ENCODE assay signal across 1 cellular context in the genomic region with DNA sequence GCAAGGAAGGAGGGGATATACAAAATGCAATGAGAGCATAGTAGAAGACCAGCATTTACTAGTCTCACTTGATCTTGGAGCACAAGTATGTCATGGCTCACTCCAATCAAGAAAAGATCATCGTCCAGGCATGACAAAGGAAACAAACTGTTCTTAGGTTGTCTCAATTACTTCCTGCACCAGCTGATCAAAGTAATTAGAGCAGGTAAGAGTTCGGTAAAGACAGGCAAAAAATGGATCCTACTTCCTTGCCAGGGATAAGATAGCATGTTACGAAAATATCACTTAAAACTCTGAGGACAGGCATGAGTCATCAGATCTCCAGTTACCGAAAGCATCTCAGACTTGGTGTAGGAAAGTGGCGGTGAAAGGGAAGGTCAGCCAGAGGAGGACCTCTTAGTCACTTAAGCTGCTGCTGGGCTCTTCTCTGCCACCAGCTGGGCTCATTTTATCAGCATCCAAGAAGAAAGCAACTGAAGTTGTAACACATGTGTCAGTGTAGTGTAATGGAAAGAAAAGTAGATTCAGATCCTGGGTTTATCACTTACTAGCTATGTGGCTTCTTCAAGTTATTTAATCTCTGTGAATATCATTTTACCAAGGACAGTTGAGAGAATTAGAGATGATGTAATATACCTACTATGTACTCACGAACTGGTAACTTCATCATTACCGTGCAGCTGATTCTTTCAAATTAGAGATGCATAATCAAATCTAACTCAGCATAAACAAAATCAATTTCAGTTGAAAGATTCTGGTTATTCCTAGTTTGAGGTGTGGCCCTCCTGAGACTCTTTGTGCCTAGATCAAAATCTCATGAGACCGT.
TF ChIP-seq lines count a peak whose summit lies in the region.

No MANE protein-coding gene starts in this region.

TF ChIP-seq in HEK293, 187 proteins besides CTCF, POLR2A, EP300 and RAD21 (continued from another document and continues in another):
- TF ChIP-seq ZNF280C (tag by site-specific recombination; IDR thresholded peaks at IDR 0.05) (no peak), PRDM10 (tag by site-specific recombination; IDR thresholded peaks at IDR 0.05) (peak; percentile 42; the same call in 1 of the 2 replicates), HOXC10 (CRISPR knock-in tag; IDR thresholded peaks at IDR 0.05) (no peak), TCF7L2 (IDR thresholded peaks at IDR 0.05; ENCODE audit: borderline replicate concordance, low read depth, low read length) (0 out of 2 replicates have a peak, but pooled peaks have one; percentile 30), KLF7 (tag by site-specific recombination; IDR thresholded peaks at IDR 0.05; ENCODE audit: borderline replicate concordance) (no peak), ZNF174 (tag by site-specific recombination; IDR thresholded peaks at IDR 0.05) (no peak), ZNF521 (tag by site-specific recombination; IDR thresholded peaks at IDR 0.05) (no peak), ZNF138 (tag by site-specific recombination; IDR thresholded peaks at IDR 0.05; ENCODE audit: borderline replicate concordance) (no peak), ZNF610 (tag by site-specific recombination; IDR thresholded peaks at IDR 0.05; ENCODE audit: borderline replicate concordance) (no peak), ZFP69B (tag by site-specific recombination; IDR thresholded peaks at IDR 0.05) (0 out of 2 replicates have a peak, but pooled peaks have one; percentile 13), ZNF837 (tag by site-specific recombination; IDR thresholded peaks at IDR 0.05) (no peak), ZNF600 (tag by site-specific recombination; IDR thresholded peaks at IDR 0.05) (peak; percentile 86), HOXA7 (CRISPR knock-in tag; IDR thresholded peaks at IDR 0.05; ENCODE audit: borderline replicate concordance) (no peak), KLF16 (tag by site-specific recombination; IDR thresholded peaks at IDR 0.05) (no peak), ZNF768 (tag by site-specific recombination; IDR thresholded peaks at IDR 0.05) (no peak), ZNF555 (tag by site-specific recombination; conservative IDR thresholded peaks at IDR 0.05) (no peak), ZNF701 (tag by site-specific recombination; IDR thresholded peaks at IDR 0.05) (no peak), ZNF544 (tag by site-specific recombination; IDR thresholded peaks at IDR 0.05) (no peak), ZBTB20 (tag by site-specific recombination; IDR thresholded peaks at IDR 0.05) (no peak), ZNF560 (tag by site-specific recombination; IDR thresholded peaks at IDR 0.05; ENCODE audit: borderline replicate concordance) (no peak), ZNF23 (tag by site-specific recombination; IDR thresholded peaks at IDR 0.05; ENCODE audit: borderline replicate concordance) (no peak), TRIM28 (IDR thresholded peaks at IDR 0.05; ENCODE audit: borderline replicate concordance, low read length) (peak; percentile 87), ZNF311 (tag by site-specific recombination; IDR thresholded peaks at IDR 0.05; ENCODE audit: borderline replicate concordance) (no peak), ZNF626 (tag by site-specific recombination; IDR thresholded peaks at IDR 0.05) (no peak), ZNF624 (tag by site-specific recombination; IDR thresholded peaks at IDR 0.05) (no peak), ZNF354C (tag by site-specific recombination; IDR thresholded peaks at IDR 0.05; ENCODE audit: borderline replicate concordance, low read depth) (no peak), ZNF37A (tag by site-specific recombination; IDR thresholded peaks at IDR 0.05) (no peak), SP7 (tag by site-specific recombination; IDR thresholded peaks at IDR 0.05) (peak; percentile 90), ZNF404 (tag by site-specific recombination; IDR thresholded peaks at IDR 0.05) (no peak), SP2 (tag by site-specific recombination; IDR thresholded peaks at IDR 0.05) (no peak), ZFP3 (tag by site-specific recombination; IDR thresholded peaks at IDR 0.05; ENCODE audit: low read depth) (0 out of 2 replicates have a peak, but pooled peaks have one; percentile 14), ZBTB10 (tag by site-specific recombination; IDR thresholded peaks at IDR 0.05) (no peak), ZNF561 (tag by site-specific recombination; IDR thresholded peaks at IDR 0.05; ENCODE audit: borderline replicate concordance) (no peak)
- TF ChIP-seq, protein P1, sequence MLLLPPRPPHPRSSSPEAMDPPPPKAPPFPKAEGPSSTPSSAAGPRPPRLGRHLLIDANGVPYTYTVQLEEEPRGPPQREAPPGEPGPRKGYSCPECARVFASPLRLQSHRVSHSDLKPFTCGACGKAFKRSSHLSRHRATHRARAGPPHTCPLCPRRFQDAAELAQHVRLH (tag by site-specific recombination; IDR thresholded peaks at IDR 0.05), result 0 out of 2 replicates have a peak, but pooled peaks have one; percentile 14
- TF ChIP-seq, protein P2, sequence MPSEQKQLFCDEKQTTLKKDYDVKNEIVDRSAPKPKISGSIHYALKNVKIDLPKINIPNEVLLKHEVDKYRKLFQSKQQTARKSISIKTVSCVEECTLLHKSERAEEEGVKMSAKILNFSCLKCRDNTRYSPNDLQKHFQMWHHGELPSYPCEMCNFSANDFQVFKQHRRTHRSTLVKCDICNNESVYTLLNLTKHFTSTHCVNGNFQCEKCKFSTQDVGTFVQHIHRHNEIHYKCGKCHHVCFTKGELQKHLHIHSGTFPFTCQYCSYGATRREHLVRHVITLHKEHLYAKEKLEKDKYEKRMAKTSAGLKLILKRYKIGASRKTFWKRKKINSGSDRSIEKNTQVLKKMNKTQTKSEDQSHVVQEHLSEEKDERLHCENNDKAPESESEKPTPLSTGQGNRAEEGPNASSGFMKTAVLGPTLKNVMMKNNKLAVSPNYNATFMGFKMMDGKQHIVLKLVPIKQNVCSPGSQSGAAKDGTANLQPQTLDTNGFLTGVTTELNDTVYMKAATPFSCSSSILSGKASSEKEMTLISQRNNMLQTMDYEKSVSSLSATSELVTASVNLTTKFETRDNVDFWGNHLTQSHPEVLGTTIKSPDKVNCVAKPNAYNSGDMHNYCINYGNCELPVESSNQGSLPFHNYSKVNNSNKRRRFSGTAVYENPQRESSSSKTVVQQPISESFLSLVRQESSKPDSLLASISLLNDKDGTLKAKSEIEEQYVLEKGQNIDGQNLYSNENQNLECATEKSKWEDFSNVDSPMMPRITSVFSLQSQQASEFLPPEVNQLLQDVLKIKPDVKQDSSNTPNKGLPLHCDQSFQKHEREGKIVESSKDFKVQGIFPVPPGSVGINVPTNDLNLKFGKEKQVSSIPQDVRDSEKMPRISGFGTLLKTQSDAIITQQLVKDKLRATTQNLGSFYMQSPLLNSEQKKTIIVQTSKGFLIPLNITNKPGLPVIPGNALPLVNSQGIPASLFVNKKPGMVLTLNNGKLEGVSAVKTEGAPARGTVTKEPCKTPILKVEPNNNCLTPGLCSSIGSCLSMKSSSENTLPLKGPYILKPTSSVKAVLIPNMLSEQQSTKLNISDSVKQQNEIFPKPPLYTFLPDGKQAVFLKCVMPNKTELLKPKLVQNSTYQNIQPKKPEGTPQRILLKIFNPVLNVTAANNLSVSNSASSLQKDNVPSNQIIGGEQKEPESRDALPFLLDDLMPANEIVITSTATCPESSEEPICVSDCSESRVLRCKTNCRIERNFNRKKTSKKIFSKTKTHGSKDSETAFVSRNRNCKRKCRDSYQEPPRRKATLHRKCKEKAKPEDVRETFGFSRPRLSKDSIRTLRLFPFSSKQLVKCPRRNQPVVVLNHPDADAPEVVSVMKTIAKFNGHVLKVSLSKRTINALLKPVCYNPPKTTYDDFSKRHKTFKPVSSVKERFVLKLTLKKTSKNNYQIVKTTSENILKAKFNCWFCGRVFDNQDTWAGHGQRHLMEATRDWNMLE (tag by site-specific recombination; conservative IDR thresholded peaks at IDR 0.05; ENCODE audit: low read depth), result 0 out of 2 replicates have a peak, but pooled peaks have one; percentile 32
- TF ChIP-seq, protein P3, sequence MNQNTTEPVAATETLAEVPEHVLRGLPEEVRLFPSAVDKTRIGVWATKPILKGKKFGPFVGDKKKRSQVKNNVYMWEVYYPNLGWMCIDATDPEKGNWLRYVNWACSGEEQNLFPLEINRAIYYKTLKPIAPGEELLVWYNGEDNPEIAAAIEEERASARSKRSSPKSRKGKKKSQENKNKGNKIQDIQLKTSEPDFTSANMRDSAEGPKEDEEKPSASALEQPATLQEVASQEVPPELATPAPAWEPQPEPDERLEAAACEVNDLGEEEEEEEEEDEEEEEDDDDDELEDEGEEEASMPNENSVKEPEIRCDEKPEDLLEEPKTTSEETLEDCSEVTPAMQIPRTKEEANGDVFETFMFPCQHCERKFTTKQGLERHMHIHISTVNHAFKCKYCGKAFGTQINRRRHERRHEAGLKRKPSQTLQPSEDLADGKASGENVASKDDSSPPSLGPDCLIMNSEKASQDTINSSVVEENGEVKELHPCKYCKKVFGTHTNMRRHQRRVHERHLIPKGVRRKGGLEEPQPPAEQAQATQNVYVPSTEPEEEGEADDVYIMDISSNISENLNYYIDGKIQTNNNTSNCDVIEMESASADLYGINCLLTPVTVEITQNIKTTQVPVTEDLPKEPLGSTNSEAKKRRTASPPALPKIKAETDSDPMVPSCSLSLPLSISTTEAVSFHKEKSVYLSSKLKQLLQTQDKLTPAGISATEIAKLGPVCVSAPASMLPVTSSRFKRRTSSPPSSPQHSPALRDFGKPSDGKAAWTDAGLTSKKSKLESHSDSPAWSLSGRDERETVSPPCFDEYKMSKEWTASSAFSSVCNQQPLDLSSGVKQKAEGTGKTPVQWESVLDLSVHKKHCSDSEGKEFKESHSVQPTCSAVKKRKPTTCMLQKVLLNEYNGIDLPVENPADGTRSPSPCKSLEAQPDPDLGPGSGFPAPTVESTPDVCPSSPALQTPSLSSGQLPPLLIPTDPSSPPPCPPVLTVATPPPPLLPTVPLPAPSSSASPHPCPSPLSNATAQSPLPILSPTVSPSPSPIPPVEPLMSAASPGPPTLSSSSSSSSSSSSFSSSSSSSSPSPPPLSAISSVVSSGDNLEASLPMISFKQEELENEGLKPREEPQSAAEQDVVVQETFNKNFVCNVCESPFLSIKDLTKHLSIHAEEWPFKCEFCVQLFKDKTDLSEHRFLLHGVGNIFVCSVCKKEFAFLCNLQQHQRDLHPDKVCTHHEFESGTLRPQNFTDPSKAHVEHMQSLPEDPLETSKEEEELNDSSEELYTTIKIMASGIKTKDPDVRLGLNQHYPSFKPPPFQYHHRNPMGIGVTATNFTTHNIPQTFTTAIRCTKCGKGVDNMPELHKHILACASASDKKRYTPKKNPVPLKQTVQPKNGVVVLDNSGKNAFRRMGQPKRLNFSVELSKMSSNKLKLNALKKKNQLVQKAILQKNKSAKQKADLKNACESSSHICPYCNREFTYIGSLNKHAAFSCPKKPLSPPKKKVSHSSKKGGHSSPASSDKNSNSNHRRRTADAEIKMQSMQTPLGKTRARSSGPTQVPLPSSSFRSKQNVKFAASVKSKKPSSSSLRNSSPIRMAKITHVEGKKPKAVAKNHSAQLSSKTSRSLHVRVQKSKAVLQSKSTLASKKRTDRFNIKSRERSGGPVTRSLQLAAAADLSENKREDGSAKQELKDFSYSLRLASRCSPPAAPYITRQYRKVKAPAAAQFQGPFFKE (tag by site-specific recombination; IDR thresholded peaks at IDR 0.05; ENCODE audit: borderline replicate concordance), result no peak
